8 cellular contexts compared by ENCODE assay signal in genomic region chr10:87635498-87636312, GRCh38. TPM values are rescaled to one million over a fixed set of nuclear protein-coding genes. Genes with fewer than 3 reads are reported as not detected.
DNase-seq lines count a peak whose midpoint lies in the region; ATAC-seq and TF ChIP-seq lines count a peak whose summit lies in the region.
"Had no signal": no experiment of that assay in that cellular context is flagged by ENCODE, and none has a peak within 500 bp of the region (broad histone marks: within the 10 kb centered on the region; RNA-seq: fewer than 3 reads in every experiment).

No MANE protein-coding gene starts in this region.

- peaks cover 2% of the 10 kb centered on the region for H3K9me3 ChIP-seq in adipocyte (ENCODE audit: control insufficient read depth, low read length)
- H3K9me3 ChIP-seq in trophoblast cell (ENCODE audit: insufficient read depth, low read depth, low read length) = peaks cover 3% of the 10 kb centered on the region
- H3K9me3 ChIP-seq in prostate gland = no peaks in the 10 kb centered on the region
- H3K9me3 ChIP-seq in SJCRH30 (replicated peaks) = no peaks in the 10 kb centered on the region
- H3K9me3 ChIP-seq: pancreas had no signal

- peak; percentile 90 for ATAC-seq in GM19452 (IDR thresholded peaks at IDR 0.05; ENCODE audit: unreplicated experiment)

- H3K4me3 ChIP-seq in adipocyte (ENCODE audit: low read length) = no peak overlapping the region
- no peak overlapping the region for H3K4me3 ChIP-seq in trophoblast cell (ENCODE audit: low read depth, low read length)
- H3K4me3 ChIP-seq in prostate gland = no peak overlapping the region
- H3K4me3 ChIP-seq in SJCRH30 = no peak overlapping the region
- H3K4me3 ChIP-seq: pancreas had no signal

- no peak overlapping the region for H4K8ac ChIP-seq in trophoblast cell (ENCODE audit: low read depth, low read length)

- H2AFZ ChIP-seq in trophoblast cell (ENCODE audit: insufficient read depth, low read length, poor library complexity) = no peak overlapping the region

- H4K91ac ChIP-seq in trophoblast cell (ENCODE audit: low read depth, low read length) = no peak overlapping the region

- no CpG with 5 or more reads among the region's 5 CpGs for WGBS in trophoblast cell (ENCODE audit: extremely low coverage, insufficient coverage, insufficient read length)
- WGBS in prostate gland = 55% methylated on average over 5 of the region's 5 CpGs

- H3K27ac ChIP-seq in trophoblast cell (ENCODE audit: low read depth, low read length) (peak overlapping the region; percentile 11), prostate gland (no peak overlapping the region), SJCRH30 (no peak overlapping the region)
- H3K27ac ChIP-seq: pancreas had no signal

- H3K4me1 ChIP-seq in adipocyte (ENCODE audit: control insufficient read depth, insufficient read depth, low read length) (no peaks in the 10 kb centered on the region), trophoblast cell (ENCODE audit: control insufficient read depth in 1 of 2, insufficient read depth in 2 of 2, low read length in 2 of 2) (peaks cover 8 to 14% of the 10 kb centered on the region in 2 experiments), prostate gland (replicated peaks) (no peaks in the 10 kb centered on the region), SJCRH30 (no peaks in the 10 kb centered on the region)
- H3K4me1 ChIP-seq: pancreas had no signal

- H3K36me3 ChIP-seq in adipocyte (ENCODE audit: control insufficient read depth, insufficient read depth, low read length, severe bottlenecking) (no peaks in the 10 kb centered on the region), trophoblast cell (ENCODE audit: control insufficient read depth in 1 of 2, insufficient read depth in 2 of 2, low read length in 2 of 2) (no peaks in the 10 kb centered on the region), prostate gland (no peaks in the 10 kb centered on the region), SJCRH30 (no peaks in the 10 kb centered on the region)
- H3K36me3 ChIP-seq: pancreas had no signal

- H2BK5ac ChIP-seq in trophoblast cell (ENCODE audit: low read depth, low read length, poor library complexity) = no peak overlapping the region

- H2AK5ac ChIP-seq in trophoblast cell (ENCODE audit: low read length) = no peak overlapping the region

- DNase-seq in HT1080 (ENCODE audit: low read depth) = peak; percentile 96
- DNase-seq in adipocyte (ENCODE audit: low read depth) = peak; percentile 53
- peak; percentile 71 to 87 for DNase-seq in trophoblast cell
- no peak for DNase-seq in prostate gland (ENCODE audit: low spot score)
- no peak for DNase-seq in SJCRH30
- no peak for DNase-seq in GM10266 (ENCODE audit: extremely low spot score)
- DNase-seq: pancreas had no signal

- intact Hi-C loops in prostate gland (cut with DNase I) = no loop called here

- H3K4ac ChIP-seq in trophoblast cell (ENCODE audit: low read depth, low read length) = no peak overlapping the region

- H2BK120ac ChIP-seq in trophoblast cell (ENCODE audit: insufficient read depth, low read length, poor library complexity) = no peak overlapping the region

- no peak for TF ChIP-seq POLR2A in prostate gland (IDR thresholded peaks at IDR 0.05)

- no peak overlapping the region for H3K18ac ChIP-seq in trophoblast cell (ENCODE audit: low read length)

- no peak overlapping the region for H3K14ac ChIP-seq in trophoblast cell (ENCODE audit: low read length)

- H3K27me3 ChIP-seq in adipocyte (replicated peaks; ENCODE audit: control insufficient read depth, insufficient read depth, low read length) (no peaks in the 10 kb centered on the region), trophoblast cell (ENCODE audit: insufficient read depth, low read length) (no peaks in the 10 kb centered on the region), prostate gland (replicated peaks; ENCODE audit: insufficient read depth) (no peaks in the 10 kb centered on the region), SJCRH30 (no peaks in the 10 kb centered on the region)
- H3K27me3 ChIP-seq: pancreas had no signal

- no peak for TF ChIP-seq CTCF in prostate gland (IDR thresholded peaks at IDR 0.05)
- TF ChIP-seq CTCF in GM10266 (IDR thresholded peaks at IDR 0.05; ENCODE audit: control insufficient read depth, insufficient read depth, low read depth, missing control alignments) = no peak

- peaks cover 4% of the 10 kb centered on the region for H3K79me1 ChIP-seq in trophoblast cell (ENCODE audit: low read length)

- no peak overlapping the region for H4K12ac ChIP-seq in trophoblast cell (ENCODE audit: low read depth, low read length)

- no peak overlapping the region for H3K9ac ChIP-seq in adipocyte (ENCODE audit: low read length)
- H3K9ac ChIP-seq in trophoblast cell (ENCODE audit: low read length) = no peak overlapping the region

- no peak overlapping the region for H3K23ac ChIP-seq in trophoblast cell (ENCODE audit: low read length)

- H3K4me2 ChIP-seq in trophoblast cell (ENCODE audit: low read length) = peak overlapping the region; percentile 18

- H3K79me2 ChIP-seq in trophoblast cell (ENCODE audit: control insufficient read depth, insufficient read depth, low read length, poor library complexity) = no peaks in the 10 kb centered on the region

- no peak overlapping the region for H2BK12ac ChIP-seq in trophoblast cell (ENCODE audit: low read length)

RNA-seq across cellular contexts. Expression of gene PAPSS2, which starts 24.0 kb away (rescaled TPM):
- total RNA-seq in HT1080 (2014; rRNA removed; shearing (Covaris generic)) = 16.6 and 20.9 TPM in 2 replicates
- 28.2 and 32.6 TPM in 2 replicates for polyA plus RNA-seq in HT1080 (2015; cell fraction: cytosol; rRNA removed)
- polyA plus RNA-seq in HT1080 (2015; cell fraction: nucleus; rRNA removed) = 31.4 and 34.4 TPM in 2 replicates
- polyA plus RNA-seq in trophoblast cell (2013) = 3.2 and 3.4 TPM in 2 replicates
- total RNA-seq in prostate gland = 1 to 10 TPM; 5.5 to 9.0 TPM
- total RNA-seq in SJCRH30 (2014; rRNA removed; shearing (Covaris generic)) = 1.4 and 1.5 TPM in 2 replicates

Comparison
In these comparisons a context has a peak if more than half of its experiments do, and no peak if none do; other contexts are left out.
1. DNase-seq: peak in HT1080 (single experiment), adipocyte (single experiment) and trophoblast cell (2 of 2); none in prostate gland (single experiment), SJCRH30 (0 of 2) and GM10266 (single experiment).